Comparison of ENCODE assay signal across 9 cellular contexts in the genomic region with DNA sequence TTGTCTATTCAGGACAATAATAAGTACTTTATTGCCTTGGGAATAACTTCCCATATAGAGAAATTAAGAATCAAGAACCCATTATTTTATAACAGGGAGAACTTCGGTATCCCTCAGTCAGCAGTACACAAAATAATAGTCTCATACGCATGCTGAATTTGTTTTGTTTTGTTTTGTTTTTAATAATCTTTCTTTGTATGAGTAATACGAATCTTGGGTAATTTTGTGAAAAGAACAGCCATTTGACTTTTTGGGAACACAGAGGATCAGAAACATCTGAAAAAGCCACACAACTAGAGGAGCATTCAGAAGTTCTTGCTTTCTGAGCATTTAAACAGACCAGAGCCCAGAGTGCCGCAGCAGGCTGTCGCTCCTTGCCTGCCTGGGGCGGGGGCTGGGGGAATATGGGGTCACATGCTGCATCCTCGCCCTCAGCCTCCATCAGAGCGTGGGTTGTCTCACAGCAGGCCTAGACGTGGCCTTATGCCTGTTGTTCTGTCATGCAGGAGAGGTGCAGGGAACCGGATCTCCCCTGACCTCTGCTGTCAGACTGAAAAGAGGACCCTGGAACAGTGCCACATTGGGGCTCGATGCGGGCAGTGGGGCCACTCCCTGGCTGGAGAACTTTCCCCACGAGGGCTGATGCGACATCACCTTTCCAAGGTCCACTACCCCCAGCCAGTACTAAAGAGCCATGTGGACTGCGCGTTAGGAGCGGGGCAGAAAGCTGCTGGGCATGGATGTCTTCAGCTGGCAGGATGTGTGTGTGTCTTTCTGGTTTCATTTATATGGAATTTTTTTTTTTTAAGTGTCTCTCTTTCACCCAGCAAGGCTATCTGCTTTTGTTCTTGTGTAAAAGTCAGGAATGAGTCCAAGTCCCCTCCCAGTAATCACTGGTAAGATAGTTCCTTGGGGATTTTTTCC.
DNase-seq lines count a peak whose midpoint lies in the region; ATAC-seq and TF ChIP-seq lines count a peak whose summit lies in the region.
"Had no signal": no experiment of that assay in that cellular context is flagged by ENCODE, and none has a peak within 500 bp of the region (broad histone marks: within the 10 kb centered on the region; RNA-seq: fewer than 3 reads in every experiment).

No MANE protein-coding gene starts in this region.

- H3K4me3 ChIP-seq in suprapubic skin = no peak overlapping the region

- no peaks in the 10 kb centered on the region for H3K27me3 ChIP-seq in suprapubic skin

- no peak for TF ChIP-seq EP300 in suprapubic skin (IDR thresholded peaks at IDR 0.05)

- TF ChIP-seq POLR2A in suprapubic skin (IDR thresholded peaks at IDR 0.05) = no peak

- no peak for TF ChIP-seq CTCF in suprapubic skin (IDR thresholded peaks at IDR 0.05)

- H3K9me3 ChIP-seq in suprapubic skin = no peaks in the 10 kb centered on the region

- no peaks in the 10 kb centered on the region for H3K36me3 Mint-ChIP-seq in activated CD4-positive, alpha-beta T cell treated with anti-CD3 and anti-CD28 coated beads for 36 hours (ENCODE audit: low read depth)

- H3K36me3 ChIP-seq in suprapubic skin = peaks cover 3% of the 10 kb centered on the region

- ATAC-seq in activated CD4-positive, alpha-beta T cell treated with anti-CD3 and anti-CD28 coated beads for 36 hours = peak; percentile 15

- no peak overlapping the region for H3K4me3 Mint-ChIP-seq in activated CD4-positive, alpha-beta T cell treated with anti-CD3 and anti-CD28 coated beads for 36 hours

- no peak for DNase-seq in activated CD4-positive, alpha-beta T cell treated with anti-CD3 and anti-CD28 coated beads for 36 hours
- DNase-seq in activated CD4-positive, alpha-beta T cell treated with anti-CD3 and anti-CD28 coated beads for 4 hours = no peak
- peak; percentile 73 for DNase-seq in NCI-H2171 treated with DMSO at 0.1 percent for 48 hours (lab: John Stamatoyannopoulos, UW)
- DNase-seq in glomerular visceral epithelial cell (ENCODE audit: extremely low spot score) = peak; percentile 84
- DNase-seq in suprapubic skin (ENCODE audit: low spot score in 2 of 2) = no peak
- no peak for DNase-seq in NOMO-1 (lab: John Stamatoyannopoulos, UW; ENCODE audit: unreplicated experiment in 2 of 2)
- no peak for DNase-seq in NCI-H1417 treated with DMSO at 0.1 percent for 48 hours (lab: John Stamatoyannopoulos, UW)
- no peak for DNase-seq in NCI-H1930 (lab: John Stamatoyannopoulos, UW)

- H3K9me3 Mint-ChIP-seq in activated CD4-positive, alpha-beta T cell treated with anti-CD3 and anti-CD28 coated beads for 36 hours (ENCODE audit: low read depth) = no peaks in the 10 kb centered on the region

- WGBS in suprapubic skin = 75% methylated on average over 17 of the region's 17 CpGs

- peaks cover 46% of the 10 kb centered on the region for H3K4me1 ChIP-seq in suprapubic skin

- H3K27ac ChIP-seq in suprapubic skin = peak overlapping the region; percentile 87
- H3K27ac ChIP-seq: C4-2B had no signal

- POLR2A ChIA-PET in activated CD4-positive, alpha-beta T cell treated with anti-CD3 and anti-CD28 coated beads for 36 hours (lab: Charles Lee) = no interaction called here

- no peak overlapping the region for H3K27ac Mint-ChIP-seq in activated CD4-positive, alpha-beta T cell treated with anti-CD3 and anti-CD28 coated beads for 36 hours

- intact Hi-C loops in activated CD4-positive, alpha-beta T cell treated with anti-CD3 and anti-CD28 coated beads for 36 hours (cut with DNase I, micrococcal nuclease) = no loop called here

- CTCF ChIA-PET in activated CD4-positive, alpha-beta T cell treated with anti-CD3 and anti-CD28 coated beads for 36 hours (lab: Charles Lee) = interaction anchor here (0.7 kb wide), 1 partner anchor 192 kb away, joined by 4 read pairs; no protein-coding TSS in a partner anchor

- no peaks in the 10 kb centered on the region for H3K27me3 Mint-ChIP-seq in activated CD4-positive, alpha-beta T cell treated with anti-CD3 and anti-CD28 coated beads for 36 hours

- H3K4me1 Mint-ChIP-seq in activated CD4-positive, alpha-beta T cell treated with anti-CD3 and anti-CD28 coated beads for 36 hours = peaks cover 6% of the 10 kb centered on the region

Comparison
In these comparisons a context has a peak if more than half of its experiments do, and no peak if none do; other contexts are left out.
1. DNase-seq: peak in NCI-H2171 treated with DMSO at 0.1 percent for 48 hours (single experiment) and glomerular visceral epithelial cell (single experiment); none in activated CD4-positive, alpha-beta T cell treated with anti-CD3 and anti-CD28 coated beads for 36 hours (single experiment), activated CD4-positive, alpha-beta T cell treated with anti-CD3 and anti-CD28 coated beads for 4 hours (0 of 2), suprapubic skin (0 of 2), NOMO-1 (0 of 2), NCI-H1417 treated with DMSO at 0.1 percent for 48 hours (single experiment) and NCI-H1930 (0 of 2).